8 cellular contexts compared by ENCODE assay signal in the genomic region with DNA sequence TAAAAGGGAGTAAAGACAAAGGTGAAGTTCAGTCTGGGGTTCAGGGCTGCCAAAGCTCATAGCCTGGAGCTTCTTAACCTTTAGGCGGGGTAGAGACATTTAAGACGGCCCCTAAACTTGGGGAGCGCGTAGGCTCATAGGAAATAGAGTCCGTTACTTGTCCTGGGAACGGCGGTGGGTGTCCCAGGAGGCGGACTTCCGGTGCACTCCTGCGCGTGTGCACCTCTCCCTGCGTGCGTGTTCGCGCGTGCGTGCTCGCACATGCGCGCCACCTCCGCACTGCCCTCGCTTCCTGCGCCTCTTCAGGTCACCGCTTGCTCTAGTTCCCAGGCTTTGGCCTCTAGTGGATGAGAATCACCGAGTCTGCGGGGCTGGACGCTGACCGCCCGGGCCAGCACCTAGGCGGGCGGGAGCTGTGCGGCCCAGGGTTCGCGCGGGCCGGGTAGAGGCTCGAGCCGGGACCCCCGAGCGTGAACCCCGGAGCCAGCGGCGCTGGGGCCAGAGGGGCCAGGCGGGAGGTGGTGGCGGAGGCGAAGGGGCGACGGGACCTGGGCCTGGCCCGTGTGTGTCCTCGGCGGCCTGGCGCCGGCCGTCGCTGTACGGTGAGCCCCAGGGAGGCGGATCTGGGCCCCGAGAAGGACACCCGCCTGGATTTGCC. TPM values are rescaled to one million over a fixed set of nuclear protein-coding genes. Genes with fewer than 3 reads are reported as not detected.
DNase-seq lines count a peak whose midpoint lies in the region; ATAC-seq, FAIRE-seq and TF ChIP-seq lines count a peak whose summit lies in the region.
"Not testable (repeated sequence)": the region's sequence is repeated elsewhere in the genome, so short reads cannot be mapped to it uniquely, and the experiment has no call there.

No MANE protein-coding gene starts in this region.

- not testable (repeated sequence) for H3K27me3 ChIP-seq in rectal smooth muscle tissue (ENCODE audit: control insufficient read depth, insufficient read depth, low read length); vagina

- H3K36me3 ChIP-seq in rectal smooth muscle tissue (ENCODE audit: control insufficient read depth, insufficient read depth, low read length); vagina: not testable (repeated sequence)

- not testable (repeated sequence) for TF ChIP-seq CTCF in vagina (IDR thresholded peaks at IDR 0.05)

- TF ChIP-seq POLR2A in vagina (IDR thresholded peaks at IDR 0.05): not testable (repeated sequence)

- H3K27ac ChIP-seq in rectal smooth muscle tissue (ENCODE audit: low read depth, low read length): peak overlapping the region; percentile 83
- peak overlapping the region; percentile 80 for H3K27ac ChIP-seq in vagina

- intact Hi-C loops in vagina (cut with DNase I): not testable (repeated sequence)

- ATAC-seq in HG02973 (IDR thresholded peaks at IDR 0.05; ENCODE audit: unreplicated experiment): peak; percentile 98

- DNase-seq in GM18507 (ENCODE audit: extremely low spot score, insufficient read length, low read depth) (peak; percentile 48), NCI-H2029 treated with DMSO at 0.1 percent for 48 hours (lab: John Stamatoyannopoulos, UW) (peak; percentile 32), T1000 (lab: John Stamatoyannopoulos, UW) (peak; percentile 60), astrocyte of the hippocampus (ENCODE audit: low read depth, low spot score) (peak; percentile 85), hippocampal formation (lab: John Stamatoyannopoulos, UW) (peak; percentile 58 to 84), vagina (ENCODE audit: extremely low spot score in 2 of 2) (peak in 1 of 2 donors; percentile 87)

- H3K9ac ChIP-seq in rectal smooth muscle tissue (ENCODE audit: low read length): peak overlapping the region; percentile 62

- not testable (repeated sequence) for H3K9me3 ChIP-seq in vagina

- not testable (repeated sequence) for FAIRE-seq in GM18507 (lab: Jason Lieb, UNC)

- H3K4me3 ChIP-seq in rectal smooth muscle tissue (ENCODE audit: low read length) (peak overlapping the region; percentile 63), vagina (peak overlapping the region; percentile 71 to 75)

- H3K4me1 ChIP-seq in rectal smooth muscle tissue (ENCODE audit: control insufficient read depth, insufficient read depth, low read length); vagina: not testable (repeated sequence)

RNA-seq across cellular contexts. Expression of a gene that starts 45.7 kb away (rescaled TPM):
- 21.9 TPM for total RNA-seq in vagina

RNA-seq across cellular contexts. Expression of a gene that starts 51.2 kb away (rescaled TPM):
- total RNA-seq in vagina: 6.9 TPM
